1 cellular context compared by ENCODE assay signal in genomic region chr16:67966549-67967182, GRCh38.
TF ChIP-seq lines count a peak whose summit lies in the region.

No MANE protein-coding gene starts in this region.

TF ChIP-seq in HepG2, 621 proteins besides CTCF, POLR2A, EP300 and RAD21 (continued from another document and continues in another):
- TF ChIP-seq FUBP1 (CRISPR knock-in tag; IDR thresholded peaks at IDR 0.05; ENCODE audit: borderline replicate concordance), result no peak
- no peak for TF ChIP-seq ZNF256 (CRISPR knock-in tag; conservative IDR thresholded peaks at IDR 0.05)
- TF ChIP-seq SRSF1 (optimal IDR thresholded peaks at IDR 0.05; ENCODE audit: low read depth, low read length), result no peak
- TF ChIP-seq TMF1 (CRISPR knock-in tag; IDR thresholded peaks at IDR 0.05; ENCODE audit: low read depth), result no peak
- no peak for TF ChIP-seq SPEN (CRISPR knock-in tag; IDR thresholded peaks at IDR 0.05; ENCODE audit: low read depth)
- TF ChIP-seq KDM1A (CRISPR knock-in tag; IDR thresholded peaks at IDR 0.05), result no peak
- TF ChIP-seq ZNF556 (CRISPR knock-in tag; IDR thresholded peaks at IDR 0.05; ENCODE audit: borderline replicate concordance), result peak; percentile 72; the same call in 1 of the 2 replicates
- TF ChIP-seq GATAD1 (CRISPR knock-in tag; IDR thresholded peaks at IDR 0.05), result no peak
- TF ChIP-seq, protein P1, sequence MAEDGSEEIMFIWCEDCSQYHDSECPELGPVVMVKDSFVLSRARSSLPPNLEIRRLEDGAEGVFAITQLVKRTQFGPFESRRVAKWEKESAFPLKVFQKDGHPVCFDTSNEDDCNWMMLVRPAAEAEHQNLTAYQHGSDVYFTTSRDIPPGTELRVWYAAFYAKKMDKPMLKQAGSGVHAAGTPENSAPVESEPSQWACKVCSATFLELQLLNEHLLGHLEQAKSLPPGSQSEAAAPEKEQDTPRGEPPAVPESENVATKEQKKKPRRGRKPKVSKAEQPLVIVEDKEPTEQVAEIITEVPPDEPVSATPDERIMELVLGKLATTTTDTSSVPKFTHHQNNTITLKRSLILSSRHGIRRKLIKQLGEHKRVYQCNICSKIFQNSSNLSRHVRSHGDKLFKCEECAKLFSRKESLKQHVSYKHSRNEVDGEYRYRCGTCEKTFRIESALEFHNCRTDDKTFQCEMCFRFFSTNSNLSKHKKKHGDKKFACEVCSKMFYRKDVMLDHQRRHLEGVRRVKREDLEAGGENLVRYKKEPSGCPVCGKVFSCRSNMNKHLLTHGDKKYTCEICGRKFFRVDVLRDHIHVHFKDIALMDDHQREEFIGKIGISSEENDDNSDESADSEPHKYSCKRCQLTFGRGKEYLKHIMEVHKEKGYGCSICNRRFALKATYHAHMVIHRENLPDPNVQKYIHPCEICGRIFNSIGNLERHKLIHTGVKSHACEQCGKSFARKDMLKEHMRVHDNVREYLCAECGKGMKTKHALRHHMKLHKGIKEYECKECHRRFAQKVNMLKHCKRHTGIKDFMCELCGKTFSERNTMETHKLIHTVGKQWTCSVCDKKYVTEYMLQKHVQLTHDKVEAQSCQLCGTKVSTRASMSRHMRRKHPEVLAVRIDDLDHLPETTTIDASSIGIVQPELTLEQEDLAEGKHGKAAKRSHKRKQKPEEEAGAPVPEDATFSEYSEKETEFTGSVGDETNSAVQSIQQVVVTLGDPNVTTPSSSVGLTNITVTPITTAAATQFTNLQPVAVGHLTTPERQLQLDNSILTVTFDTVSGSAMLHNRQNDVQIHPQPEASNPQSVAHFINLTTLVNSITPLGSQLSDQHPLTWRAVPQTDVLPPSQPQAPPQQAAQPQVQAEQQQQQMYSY (CRISPR knock-in tag; IDR thresholded peaks at IDR 0.05), result peak; percentile 76
- no peak for TF ChIP-seq ATM (IDR thresholded peaks at IDR 0.05; ENCODE audit: borderline replicate concordance)
- TF ChIP-seq ZNF446 (CRISPR knock-in tag; IDR thresholded peaks at IDR 0.05), result no peak
- no peak for TF ChIP-seq ZNF17 (CRISPR knock-in tag; IDR thresholded peaks at IDR 0.05)
- TF ChIP-seq HNF4A (CRISPR knock-in tag; IDR thresholded peaks at IDR 0.05), result no peak
- no peak for TF ChIP-seq YEATS2 (CRISPR knock-in tag; IDR thresholded peaks at IDR 0.05; ENCODE audit: borderline replicate concordance)
- TF ChIP-seq, protein P2, sequence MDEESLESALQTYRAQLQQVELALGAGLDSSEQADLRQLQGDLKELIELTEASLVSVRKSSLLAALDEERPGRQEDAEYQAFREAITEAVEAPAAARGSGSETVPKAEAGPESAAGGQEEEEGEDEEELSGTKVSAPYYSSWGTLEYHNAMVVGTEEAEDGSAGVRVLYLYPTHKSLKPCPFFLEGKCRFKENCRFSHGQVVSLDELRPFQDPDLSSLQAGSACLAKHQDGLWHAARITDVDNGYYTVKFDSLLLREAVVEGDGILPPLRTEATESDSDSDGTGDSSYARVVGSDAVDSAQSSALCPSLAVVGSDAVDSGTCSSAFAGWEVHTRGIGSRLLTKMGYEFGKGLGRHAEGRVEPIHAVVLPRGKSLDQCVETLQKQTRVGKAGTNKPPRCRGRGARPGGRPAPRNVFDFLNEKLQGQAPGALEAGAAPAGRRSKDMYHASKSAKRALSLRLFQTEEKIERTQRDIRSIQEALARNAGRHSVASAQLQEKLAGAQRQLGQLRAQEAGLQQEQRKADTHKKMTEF (CRISPR knock-in tag; IDR thresholded peaks at IDR 0.05), result 0 out of 2 replicates have a peak, but pooled peaks have one; percentile 9
- TF ChIP-seq KAT2B (IDR thresholded peaks at IDR 0.05; ENCODE audit: borderline replicate concordance, low read depth, low read length), result no peak
- no peak for TF ChIP-seq KDM5A (IDR thresholded peaks at IDR 0.05; ENCODE audit: borderline replicate concordance, low read length)
- TF ChIP-seq ISL2 (CRISPR knock-in tag; IDR thresholded peaks at IDR 0.05), result no peak
- TF ChIP-seq ZBTB1 (CRISPR knock-in tag; IDR thresholded peaks at IDR 0.05; ENCODE audit: borderline replicate concordance), result no peak
- 0 out of 2 replicates have a peak, but pooled peaks have one; percentile 35 for TF ChIP-seq E2F5 (CRISPR knock-in tag; conservative IDR thresholded peaks at IDR 0.05)
- TF ChIP-seq AKAP8 (CRISPR knock-in tag; IDR thresholded peaks at IDR 0.05), result no peak; the same call in 1 of the 2 replicates
- TF ChIP-seq ZNF264 (CRISPR knock-in tag; IDR thresholded peaks at IDR 0.05), result no peak
- TF ChIP-seq, protein P3, sequence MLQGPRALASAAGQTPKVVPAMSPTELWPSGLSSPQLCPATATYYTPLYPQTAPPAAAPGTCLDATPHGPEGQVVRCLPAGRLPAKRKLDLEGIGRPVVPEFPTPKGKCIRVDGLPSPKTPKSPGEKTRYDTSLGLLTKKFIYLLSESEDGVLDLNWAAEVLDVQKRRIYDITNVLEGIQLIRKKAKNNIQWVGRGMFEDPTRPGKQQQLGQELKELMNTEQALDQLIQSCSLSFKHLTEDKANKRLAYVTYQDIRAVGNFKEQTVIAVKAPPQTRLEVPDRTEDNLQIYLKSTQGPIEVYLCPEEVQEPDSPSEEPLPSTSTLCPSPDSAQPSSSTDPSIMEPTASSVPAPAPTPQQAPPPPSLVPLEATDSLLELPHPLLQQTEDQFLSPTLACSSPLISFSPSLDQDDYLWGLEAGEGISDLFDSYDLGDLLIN (CRISPR knock-in tag; IDR thresholded peaks at IDR 0.05; ENCODE audit: borderline replicate concordance), result no peak
- no peak for TF ChIP-seq CBFB (CRISPR knock-in tag; IDR thresholded peaks at IDR 0.05)
- no peak for TF ChIP-seq ZNF432 (CRISPR knock-in tag; IDR thresholded peaks at IDR 0.05; ENCODE audit: borderline replicate concordance)
- TF ChIP-seq KMT2B (CRISPR knock-in tag; IDR thresholded peaks at IDR 0.05), result no peak; the same call in 1 of the 2 replicates
- peak; percentile 60; the same call in 1 of the 2 replicates for TF ChIP-seq DMAP1 (CRISPR knock-in tag; IDR thresholded peaks at IDR 0.05)
- TF ChIP-seq CCDC6 (CRISPR knock-in tag; IDR thresholded peaks at IDR 0.05), result 0 out of 2 replicates have a peak, but pooled peaks have one; percentile 33
- no peak for TF ChIP-seq ZHX1 (CRISPR knock-in tag; IDR thresholded peaks at IDR 0.05; ENCODE audit: low read depth)
- TF ChIP-seq, protein P4, sequence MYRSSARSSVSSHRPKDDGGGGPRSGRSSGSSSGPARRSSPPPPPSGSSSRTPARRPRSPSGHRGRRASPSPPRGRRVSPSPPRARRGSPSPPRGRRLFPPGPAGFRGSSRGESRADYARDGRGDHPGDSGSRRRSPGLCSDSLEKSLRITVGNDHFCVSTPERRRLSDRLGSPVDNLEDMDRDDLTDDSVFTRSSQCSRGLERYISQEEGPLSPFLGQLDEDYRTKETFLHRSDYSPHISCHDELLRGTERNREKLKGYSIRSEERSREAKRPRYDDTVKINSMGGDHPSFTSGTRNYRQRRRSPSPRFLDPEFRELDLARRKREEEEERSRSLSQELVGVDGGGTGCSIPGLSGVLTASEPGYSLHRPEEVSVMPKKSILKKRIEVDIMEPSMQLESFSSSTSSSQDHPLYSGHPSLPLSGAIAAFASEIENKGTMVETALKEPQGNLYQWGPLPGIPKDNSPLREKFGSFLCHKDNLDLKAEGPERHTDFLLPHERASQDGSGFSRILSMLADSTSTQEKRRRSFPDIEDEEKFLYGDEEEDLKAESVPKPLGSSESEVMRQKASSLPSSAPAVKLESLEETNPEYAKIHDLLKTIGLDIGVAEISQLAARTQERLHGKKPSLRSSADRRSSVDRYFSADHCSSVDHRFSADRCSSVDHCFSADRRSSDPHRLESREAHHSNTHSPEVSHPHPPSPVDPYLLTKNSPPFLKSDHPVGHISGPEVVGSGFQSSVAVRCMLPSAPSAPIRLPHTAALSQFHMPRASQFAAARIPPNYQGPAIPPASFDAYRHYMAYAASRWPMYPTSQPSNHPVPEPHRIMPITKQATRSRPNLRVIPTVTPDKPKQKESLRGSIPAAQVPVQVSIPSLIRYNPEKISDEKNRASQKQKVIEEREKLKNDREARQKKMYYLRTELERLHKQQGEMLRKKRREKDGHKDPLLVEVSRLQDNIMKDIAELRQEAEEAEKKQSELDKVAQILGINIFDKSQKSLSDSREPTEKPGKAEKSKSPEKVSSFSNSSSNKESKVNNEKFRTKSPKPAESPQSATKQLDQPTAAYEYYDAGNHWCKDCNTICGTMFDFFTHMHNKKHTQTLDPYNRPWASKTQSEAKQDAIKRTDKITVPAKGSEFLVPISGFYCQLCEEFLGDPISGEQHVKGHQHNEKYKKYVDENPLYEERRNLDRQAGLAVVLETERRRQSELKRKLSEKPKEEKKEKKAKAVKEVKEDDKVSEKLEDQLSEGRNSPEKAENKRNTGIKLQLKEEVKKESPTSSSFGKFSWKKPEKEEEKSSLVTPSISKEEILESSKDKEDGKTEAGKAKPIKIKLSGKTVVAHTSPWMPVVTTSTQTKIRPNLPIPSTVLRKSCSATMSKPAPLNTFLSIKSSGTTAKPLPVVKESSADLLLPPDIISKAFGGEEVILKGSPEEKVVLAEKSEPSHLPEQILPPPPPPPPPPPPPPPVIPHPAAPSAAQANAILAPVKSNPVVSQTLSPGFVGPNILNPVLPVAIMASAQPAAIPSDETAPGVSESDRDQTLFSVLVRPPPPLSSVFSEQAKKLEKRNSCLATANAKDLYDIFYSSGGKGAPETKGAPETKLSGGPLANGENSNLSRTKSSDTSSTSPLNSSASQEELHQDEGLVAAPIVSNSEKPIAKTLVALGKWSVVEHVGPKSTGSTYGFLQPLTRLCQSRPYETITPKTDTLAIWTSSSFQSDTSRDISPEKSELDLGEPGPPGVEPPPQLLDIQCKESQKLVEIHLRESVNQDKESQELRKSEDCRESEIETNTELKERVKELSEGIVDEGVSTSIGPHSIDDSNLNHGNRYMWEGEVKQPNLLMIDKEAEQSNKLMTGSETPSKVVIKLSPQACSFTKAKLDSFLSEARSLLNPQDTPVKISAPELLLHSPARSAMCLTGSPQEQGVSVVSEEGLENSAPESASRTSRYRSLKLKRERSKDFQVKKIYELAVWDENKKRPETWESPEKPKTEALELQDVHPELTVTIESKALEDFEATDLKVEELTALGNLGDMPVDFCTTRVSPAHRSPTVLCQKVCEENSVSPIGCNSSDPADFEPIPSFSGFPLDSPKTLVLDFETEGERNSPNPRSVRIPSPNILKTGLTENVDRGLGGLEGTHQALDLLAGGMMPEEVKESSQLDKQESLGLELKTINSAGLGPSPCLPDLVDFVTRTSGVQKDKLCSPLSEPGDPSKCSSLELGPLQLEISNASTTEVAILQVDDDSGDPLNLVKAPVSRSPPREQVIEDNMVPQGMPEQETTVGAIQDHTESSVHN (CRISPR knock-in tag; IDR thresholded peaks at IDR 0.05), result no peak
- TF ChIP-seq GLMP (CRISPR knock-in tag; IDR thresholded peaks at IDR 0.05; ENCODE audit: borderline replicate concordance), result no peak
- no peak; the same call in 1 of the 2 replicates for TF ChIP-seq SAP130 (CRISPR knock-in tag; IDR thresholded peaks at IDR 0.05; ENCODE audit: low read depth)
- peak; percentile 19; the same call in 1 of the 2 replicates for TF ChIP-seq KMT2A (CRISPR knock-in tag; IDR thresholded peaks at IDR 0.05)
- no peak for TF ChIP-seq MBD4 (IDR thresholded peaks at IDR 0.05; ENCODE audit: borderline replicate concordance, low read length)
- no peak for TF ChIP-seq ZNF792 (CRISPR knock-in tag; IDR thresholded peaks at IDR 0.05)
